8 cellular contexts compared by ENCODE assay signal in genomic region chr1:161314201-161314981, GRCh38. TPM values are rescaled to one million over a fixed set of nuclear protein-coding genes. Genes with fewer than 3 reads are reported as not detected.
DNase-seq lines count a peak whose midpoint lies in the region; ATAC-seq lines count a peak whose summit lies in the region.

Gene SDHC (plus strand): TSS chr1:161314381. CDS start chr1:161314406, 25 bp downstream.

- CTCF ChIA-PET in activated CD8-positive, alpha-beta memory T cell treated with anti-CD3 and anti-CD28 coated beads for 36 hours (lab: Charles Lee): interaction anchor here (0.6 to 1.4 kb wide), 5 partner anchors 9 to 104 kb away, joined by 3 to 4 read pairs (median 3); no protein-coding TSS in a partner anchor

- H3K27me3 Mint-ChIP-seq in effector memory CD8-positive, alpha-beta T cell: no peaks in the 10 kb centered on the region

- H3K9me3 Mint-ChIP-seq in effector memory CD8-positive, alpha-beta T cell: no peaks in the 10 kb centered on the region

- H3K36me3 Mint-ChIP-seq in effector memory CD8-positive, alpha-beta T cell (ENCODE audit: insufficient read depth): peaks cover 16% of the 10 kb centered on the region

- peak within 1 kb of the TSS; percentile 99 for H3K27ac Mint-ChIP-seq in effector memory CD8-positive, alpha-beta T cell

- POLR2A ChIA-PET in activated CD8-positive, alpha-beta memory T cell treated with anti-CD3 and anti-CD28 coated beads for 36 hours (lab: Charles Lee): interaction anchor here (0.9 to 1.3 kb wide), 3 partner anchors 8 to 112 kb away, joined by 3 to 5 read pairs (median 4); partner anchors contain the start of gene NDUFS2

- peak; percentile 99 for ATAC-seq in GM19452 (IDR thresholded peaks at IDR 0.05; ENCODE audit: unreplicated experiment)
- peak; percentile 98 for ATAC-seq in effector memory CD8-positive, alpha-beta T cell (replicated peaks)

- H3K4me3 Mint-ChIP-seq in effector memory CD8-positive, alpha-beta T cell: peak within 1 kb of the TSS; percentile 93 to 95

- DNase-seq in CMK (ENCODE audit: low read depth) (peak; percentile 64), HPDE6-E6E7 (ENCODE audit: extremely low spot score) (peak; percentile 88), NK-92 (lab: John Stamatoyannopoulos, UW; ENCODE audit: unreplicated experiment) (peak; percentile 33), medulla oblongata (ENCODE audit: extremely low spot score) (peak; percentile 97)
- DNase-seq in effector memory CD8-positive, alpha-beta T cell: peak; percentile 87 to 90 (median 89)
- peak; percentile 80 for DNase-seq in stimulated activated CD8-positive, alpha-beta memory T cell treated with anti-CD3 and anti-CD28 coated beads, Interleukin-12 subunit alpha, Interleukin-12 subunit beta, amount 100 ng/mL, for 1 hour (ENCODE audit: low read depth)

- peaks cover 17 to 25% of the 10 kb centered on the region in 2 donors for H3K4me1 Mint-ChIP-seq in effector memory CD8-positive, alpha-beta T cell (ENCODE audit: low read depth in 2 of 2)

RNA-seq across cellular contexts. Expression of gene SDHC, which starts in this region (rescaled TPM):
- 100 to 1,000 TPM; 211 to 218 TPM for total RNA-seq in activated CD8-positive, alpha-beta memory T cell treated with anti-CD3 and anti-CD28 coated beads for 36 hours

Comparison
In these comparisons a context has a peak if more than half of its experiments do, and no peak if none do; other contexts are left out.
1. Peak in every context shown above with its lines: DNase-seq and ATAC-seq.
2. DNase-seq: peak in every context shown above with its lines; median percentile 97 in medulla oblongata; 89 in effector memory CD8-positive, alpha-beta T cell; 88 in HPDE6-E6E7; 80 in stimulated activated CD8-positive, alpha-beta memory T cell treated with anti-CD3 and anti-CD28 coated beads, Interleukin-12 subunit alpha, Interleukin-12 subunit beta, amount 100 ng/mL, for 1 hour; 64 in CMK; 33 in NK-92.